Comparison of ENCODE assay signal across 13 cellular contexts in the genomic region with DNA sequence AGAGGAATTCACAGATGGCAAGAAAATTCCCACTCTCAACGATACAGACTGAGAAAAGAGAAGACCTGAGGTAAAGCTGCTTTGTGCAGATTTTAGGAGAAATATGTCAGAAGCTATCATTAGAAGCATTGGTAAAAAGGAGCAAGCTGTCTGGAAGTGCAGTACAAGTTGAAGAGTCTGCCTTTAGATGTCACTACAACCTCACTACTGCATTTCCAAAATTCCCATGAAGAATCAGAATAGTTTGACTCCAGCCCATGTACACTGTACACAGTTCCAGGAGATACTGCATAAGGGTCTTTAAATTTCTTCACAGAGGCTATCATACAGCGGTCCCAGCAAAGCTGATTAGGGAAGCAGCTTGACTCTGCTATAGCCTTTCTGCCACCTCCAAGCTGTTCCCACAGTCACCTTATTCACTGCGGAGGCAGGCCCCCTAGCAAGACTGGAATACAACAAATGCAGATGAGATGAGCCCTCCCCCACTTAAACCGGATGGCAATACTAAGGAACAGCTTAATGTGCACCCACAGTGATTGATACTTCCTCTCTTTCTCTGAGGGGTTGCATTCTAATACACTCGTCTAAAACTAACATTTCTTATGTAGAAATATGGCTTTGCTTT.
DNase-seq lines count a peak whose midpoint lies in the region; ATAC-seq, FAIRE-seq and TF ChIP-seq lines count a peak whose summit lies in the region.
"Had no signal": no experiment of that assay in that cellular context is flagged by ENCODE, and none has a peak within 500 bp of the region (broad histone marks: within the 10 kb centered on the region; RNA-seq: fewer than 3 reads in every experiment).

No MANE protein-coding gene starts in this region.

- TF ChIP-seq POLR2A in H1 (IDR thresholded peaks at IDR 0.05; ENCODE audit: control extremely low read depth in 1 of 2, low read depth in 2 of 2, low read length in 2 of 2) = no peak

- no peaks in the 10 kb centered on the region; the same call in 1 of the 2 replicates for H3K23me2 ChIP-seq in H1 (ENCODE audit: low read depth, low read length)

- H2BK12ac ChIP-seq in H1 (ENCODE audit: low read depth, low read length) = no peak overlapping the region

- no peaks in the 10 kb centered on the region for H3K27me3 Mint-ChIP-seq in stimulated activated memory B cell treated with anti-CD40 and anti-IgM and Interleukin-4, amounts not matched to agents 10 μg/mL and 1 μg/mL and 100 μg/mL, for 72 hours
- H3K27me3 Mint-ChIP-seq: effector memory CD8-positive, alpha-beta T cell; memory B cell had no signal

- H2AK5ac ChIP-seq in H1 (ENCODE audit: low read depth, low read length) = no peak overlapping the region

- H2BK15ac ChIP-seq in H1 (ENCODE audit: low read length) = no peak overlapping the region

- H2AFZ ChIP-seq in H1 (ENCODE audit: low read length) = no peak overlapping the region

- no peak overlapping the region for H3K4ac ChIP-seq in H1 (replicated peaks; ENCODE audit: insufficient read length, low read depth, low read length)

- no peak overlapping the region for H3K4me3 Mint-ChIP-seq in stimulated activated memory B cell treated with anti-CD40 and anti-IgM and Interleukin-4, amounts not matched to agents 10 μg/mL and 1 μg/mL and 100 μg/mL, for 72 hours
- H3K4me3 Mint-ChIP-seq: effector memory CD8-positive, alpha-beta T cell; memory B cell had no signal

- ATAC-seq in HG03135 (IDR thresholded peaks at IDR 0.05; ENCODE audit: unreplicated experiment) = no peak
- ATAC-seq in stimulated activated memory B cell treated with anti-CD40 and anti-IgM and Interleukin-4, amounts not matched to agents 10 μg/mL and 1 μg/mL and 100 μg/mL, for 72 hours = no peak
- ATAC-seq: effector memory CD8-positive, alpha-beta T cell had no signal

- H4K5ac ChIP-seq in H1 (ENCODE audit: insufficient read length, low read depth, low read length) = no peak overlapping the region

- TF ChIP-seq RAD21 in H1 (IDR thresholded peaks at IDR 0.05 in 1 of 2, conservative IDR thresholded peaks at IDR 0.05 in 1 of 2; ENCODE audit: low read depth in 2 of 2, low read length in 2 of 2) = peak; percentile 54 to 67

- no peaks in the 10 kb centered on the region; a peak in 1 of 7 replicates for H3K27me3 ChIP-seq in H1 (replicated peaks in 1 of 4; ENCODE audit: control insufficient read depth in 3 of 4, extremely low read depth in 1 of 4, insufficient read depth in 3 of 4, low read length in 3 of 4)

- no peak overlapping the region for H2BK20ac ChIP-seq in H1 (ENCODE audit: low read length)

- H3K79me2 ChIP-seq in H1 (ENCODE audit: control insufficient read depth in 1 of 2, insufficient read depth in 2 of 2, low read length in 2 of 2) = no peaks in the 10 kb centered on the region

- no peak overlapping the region for H3K18ac ChIP-seq in H1 (ENCODE audit: extremely low read depth, low read length)

- no peak overlapping the region for H3K27ac Mint-ChIP-seq in stimulated activated memory B cell treated with anti-CD40 and anti-IgM and Interleukin-4, amounts not matched to agents 10 μg/mL and 1 μg/mL and 100 μg/mL, for 72 hours
- H3K27ac Mint-ChIP-seq: effector memory CD8-positive, alpha-beta T cell; memory B cell had no signal

- CTCF ChIA-PET in H1 (lab: Charles Lee; ENCODE audit: partially characterized antibody) = interaction anchor here (0.5 to 1.9 kb wide), 10 partner anchors 17 to 1560 kb away, joined by 3 to 5 read pairs (median 3); no protein-coding TSS in a partner anchor

- H3K4me1 ChIP-seq in H1 (replicated peaks in 1 of 4; ENCODE audit: control insufficient read depth in 3 of 4, insufficient read depth in 4 of 4, low read length in 3 of 4) = peaks cover 3 to 15% (median 10%) of the 10 kb centered on the region in 4 experiments; a peak in 6 of 7 replicates

- 57% methylated on average over 5 of the region's 5 CpGs; no CpG with 5 or more reads in 1 of the 2 experiments for WGBS in H1 (ENCODE audit: extremely low coverage in 1 of 2, insufficient coverage in 1 of 2, insufficient read length in 1 of 2, insufficient replicate concordance in 2 of 2, low coverage in 1 of 2, low lambda C conversion rate in 2 of 2, missing lambda C conversion rate in 1 of 2), 2 experiments

- H3K9ac ChIP-seq in H1 (replicated peaks in 1 of 4; ENCODE audit: extremely low read depth in 1 of 4, low read depth in 3 of 4, low read length in 3 of 4) = no peak overlapping the region

- peak in 1 of 3 experiments; percentile 24; a peak in 2 of 4 replicates for TF ChIP-seq CTCF in H1 (IDR thresholded peaks at IDR 0.05; ENCODE audit: control extremely low read depth in 1 of 3, insufficient read depth in 1 of 3, low read depth in 1 of 3, low read length in 3 of 3)

- H3K14ac ChIP-seq in H1 (ENCODE audit: insufficient read length) = no peak overlapping the region

- peak overlapping the region; percentile 19; the same call in 1 of the 2 replicates for H2BK5ac ChIP-seq in H1 (ENCODE audit: low read depth, low read length)

- H3K4me1 Mint-ChIP-seq in stimulated activated memory B cell treated with anti-CD40 and anti-IgM and Interleukin-4, amounts not matched to agents 10 μg/mL and 1 μg/mL and 100 μg/mL, for 72 hours = no peaks in the 10 kb centered on the region
- H3K4me1 Mint-ChIP-seq: memory B cell had no signal

- no peak overlapping the region for H4K91ac ChIP-seq in H1 (replicated peaks; ENCODE audit: insufficient read length, low read length)

- no peaks in the 10 kb centered on the region for H3K36me3 Mint-ChIP-seq in stimulated activated memory B cell treated with anti-CD40 and anti-IgM and Interleukin-4, amounts not matched to agents 10 μg/mL and 1 μg/mL and 100 μg/mL, for 72 hours
- H3K36me3 Mint-ChIP-seq: memory B cell had no signal

- H4K8ac ChIP-seq in H1 (ENCODE audit: extremely low read depth, insufficient read depth, low read length) = no peak overlapping the region

- H3K4me3 ChIP-seq in H1 (ENCODE audit: extremely low read depth in 1 of 4, insufficient read depth in 2 of 4, low read depth in 3 of 4, low read length in 4 of 4) = no peak overlapping the region

- H3K9me3 Mint-ChIP-seq in stimulated activated memory B cell treated with anti-CD40 and anti-IgM and Interleukin-4, amounts not matched to agents 10 μg/mL and 1 μg/mL and 100 μg/mL, for 72 hours = no peaks in the 10 kb centered on the region
- H3K9me3 Mint-ChIP-seq: memory B cell had no signal

- H3K27ac ChIP-seq in H1 (ENCODE audit: low read depth, low read length) = no peak overlapping the region
- H3K27ac ChIP-seq: HL-60, RWPE1 had no signal

- POLR2A ChIA-PET in H1 (lab: Charles Lee; ENCODE audit: partially characterized antibody) = no interaction called here

- no peaks in the 10 kb centered on the region for H4K20me1 ChIP-seq in H1 (replicated peaks in 1 of 2; ENCODE audit: control insufficient read depth in 1 of 2, insufficient read depth in 2 of 2, low read length in 2 of 2)

- H3K9me3 ChIP-seq in H1 (ENCODE audit: insufficient read depth in 2 of 2, low read depth in 1 of 2, low read length in 1 of 2) = no peaks in the 10 kb centered on the region

- no peak for FAIRE-seq in H1 (lab: Jason Lieb, UNC)

- H3K36me3 ChIP-seq in H1 (ENCODE audit: control insufficient read depth in 2 of 4, insufficient read depth in 4 of 4, low read length in 3 of 4) = no peaks in the 10 kb centered on the region

- TF ChIP-seq EP300 in H1 (IDR thresholded peaks at IDR 0.05; ENCODE audit: borderline replicate concordance in 1 of 2, low read depth in 2 of 2, low read length in 2 of 2) = no peak

- H3K4me2 ChIP-seq in H1 (ENCODE audit: insufficient read depth in 1 of 2, low read depth in 2 of 2, low read length in 2 of 2) = no peak overlapping the region

- DNase-seq in NCI-H2171 treated with DMSO at 0.1 percent for 48 hours (lab: John Stamatoyannopoulos, UW) = peak; percentile 60
- no peak for DNase-seq in NCI-H2171 (lab: John Stamatoyannopoulos, UW)
- DNase-seq in NCI-H524 treated with DMSO at 0.1 percent for 48 hours (lab: John Stamatoyannopoulos, UW) = peak; percentile 14
- no peak for DNase-seq in H1 (ENCODE audit: low read depth in 1 of 2, low spot score in 2 of 2)
- peak; percentile 27 for DNase-seq in retina
- DNase-seq in SW 1271 (lab: John Stamatoyannopoulos, UW) = no peak
- DNase-seq: activated T-cell treated with anti-CD3 and anti-CD28 coated beads for 4 hours; effector memory CD8-positive, alpha-beta T cell had no signal

- H2BK120ac ChIP-seq in H1 (replicated peaks; ENCODE audit: low read depth, low read length) = no peak overlapping the region

- no peak overlapping the region for H3K23ac ChIP-seq in H1 (ENCODE audit: insufficient read length)

- H3K56ac ChIP-seq in H1 (replicated peaks; ENCODE audit: insufficient read length, low read depth, low read length) = no peak overlapping the region

- H3K79me1 ChIP-seq in H1 (ENCODE audit: low read depth, low read length) = no peaks in the 10 kb centered on the region

TF ChIP-seq in H1, 55 proteins besides CTCF, POLR2A, EP300 and RAD21:
- TF ChIP-seq EZH2 (IDR thresholded peaks at IDR 0.05; ENCODE audit: low read depth, low read length, severe bottlenecking) (no peak), NANOG (IDR thresholded peaks at IDR 0.05; ENCODE audit: insufficient read depth, low read depth, low read length, poor library complexity, severe bottlenecking) (no peak), ASH2L (IDR thresholded peaks at IDR 0.05; ENCODE audit: low read length) (no peak), SIX5 (IDR thresholded peaks at IDR 0.05; ENCODE audit: low read depth, low read length) (no peak), CHD2 (IDR thresholded peaks at IDR 0.05; ENCODE audit: low read length) (no peak), JUND (IDR thresholded peaks at IDR 0.05; ENCODE audit: low read length) (no peak), ZNF274 (IDR thresholded peaks at IDR 0.05; ENCODE audit: borderline replicate concordance, extremely low read depth, low read length) (no peak), TAF7 (optimal IDR thresholded peaks at IDR 0.05; ENCODE audit: borderline replicate concordance, low read depth, low read length) (no peak), CBX5 (IDR thresholded peaks at IDR 0.05; ENCODE audit: low read depth, low read length) (no peak), SRF (IDR thresholded peaks at IDR 0.05; ENCODE audit: low read depth, low read length) (no peak), PHF8 (conservative IDR thresholded peaks at IDR 0.05; ENCODE audit: low read depth, low read length) (no peak), RNF2 (IDR thresholded peaks at IDR 0.05; ENCODE audit: borderline replicate concordance, low read depth, low read length, missing control alignments, poor library complexity, severe bottlenecking) (no peak), MAFK (IDR thresholded peaks at IDR 0.05; ENCODE audit: low read depth, low read length) (no peak), CEBPB (IDR thresholded peaks at IDR 0.05; ENCODE audit: low read depth, low read length) (no peak)

Comparison
In these comparisons a context has a peak if more than half of its experiments do, and no peak if none do; other contexts are left out.
1. DNase-seq: peak in NCI-H2171 treated with DMSO at 0.1 percent for 48 hours (single experiment), NCI-H524 treated with DMSO at 0.1 percent for 48 hours (single experiment) and retina (single experiment); none in NCI-H2171 (single experiment), H1 (0 of 2) and SW 1271 (0 of 2).